20 cellular contexts compared by ENCODE assay signal in genomic region chr20:49303211-49303610, GRCh38. TPM values are rescaled to one million over a fixed set of nuclear protein-coding genes. Genes with fewer than 3 reads are reported as not detected.
DNase-seq lines count a peak whose midpoint lies in the region; TF ChIP-seq lines count a peak whose summit lies in the region.
"Had no signal": no experiment of that assay in that cellular context is flagged by ENCODE, and none has a peak within 500 bp of the region (broad histone marks: within the 10 kb centered on the region; RNA-seq: fewer than 3 reads in every experiment).

No MANE protein-coding gene starts in this region.

- in situ Hi-C loops in astrocyte of the spinal cord (cut with HindIII; ENCODE audit: low sequenced_read_pairs) = no loop called here

- no peak overlapping the region for H3K4me3 ChIP-seq in astrocyte of the spinal cord (ENCODE audit: low read depth, low read length)
- H3K4me3 ChIP-seq: dorsolateral prefrontal cortex, smooth muscle cell, tibial nerve had no signal

- no peak for TF ChIP-seq CTCF in astrocyte of the spinal cord (IDR thresholded peaks at IDR 0.05; ENCODE audit: low read depth, low read length)
- no peak for TF ChIP-seq CTCF in nephron (IDR thresholded peaks at IDR 0.05; ENCODE audit: unreplicated experiment in 3 of 3)
- TF ChIP-seq CTCF in CD14-positive monocyte (IDR thresholded peaks at IDR 0.05) = no peak
- no peak for TF ChIP-seq CTCF in mesothelial cell of epicardium (IDR thresholded peaks at IDR 0.05; ENCODE audit: unreplicated experiment)

- H3K27me3 Mint-ChIP-seq in nephron (ENCODE audit: low read depth) = peaks cover under 1% of the 10 kb centered on the region
- peaks cover 0 to 2% (median 0%) of the 10 kb centered on the region in 3 donors for H3K27me3 Mint-ChIP-seq in CD14-positive monocyte (ENCODE audit: low read depth in 3 of 3)
- no peaks in the 10 kb centered on the region for H3K27me3 Mint-ChIP-seq in mesothelial cell of epicardium (ENCODE audit: low read depth)
- H3K27me3 Mint-ChIP-seq: activated naive CD4-positive, alpha-beta T cell treated with anti-CD3 and anti-CD28 coated beads, Interleukin-2, amount 50 U/mL, for 24 hours; progenitor cell of endocrine pancreas had no signal

- H3K27ac Mint-ChIP-seq in nephron (peak overlapping the region in 2 of 3 experiments; percentile 72 to 80), CD14-positive monocyte (no peak overlapping the region), mesothelial cell of epicardium (no peak overlapping the region)
- H3K27ac Mint-ChIP-seq: activated naive CD4-positive, alpha-beta T cell treated with anti-CD3 and anti-CD28 coated beads, Interleukin-2, amount 50 U/mL, for 24 hours; CD4-positive, CD25-positive, alpha-beta regulatory T cell; progenitor cell of endocrine pancreas had no signal

- H3K36me3 Mint-ChIP-seq in nephron (ENCODE audit: low read depth) = peaks cover 3% of the 10 kb centered on the region
- H3K36me3 Mint-ChIP-seq in CD14-positive monocyte = no peaks in the 10 kb centered on the region
- H3K36me3 Mint-ChIP-seq in mesothelial cell of epicardium = no peaks in the 10 kb centered on the region
- H3K36me3 Mint-ChIP-seq: CD4-positive, CD25-positive, alpha-beta regulatory T cell had no signal

- H3K4me1 Mint-ChIP-seq in nephron (peaks cover 5% of the 10 kb centered on the region), CD14-positive monocyte (peaks cover 10% of the 10 kb centered on the region), mesothelial cell of epicardium (peaks cover 10% of the 10 kb centered on the region)

- H3K9me3 Mint-ChIP-seq in nephron (no peaks in the 10 kb centered on the region), CD14-positive monocyte (peaks cover 0 to 2% (median 0%) of the 10 kb centered on the region in 7 donors), mesothelial cell of epicardium (no peaks in the 10 kb centered on the region)
- H3K9me3 Mint-ChIP-seq: activated naive CD4-positive, alpha-beta T cell treated with anti-CD3 and anti-CD28 coated beads, Interleukin-2, amount 50 U/mL, for 24 hours; CD4-positive, CD25-positive, alpha-beta regulatory T cell had no signal

- DNase-seq in GM03348 (ENCODE audit: low spot score) (peak; percentile 77), NCI-H446 (lab: John Stamatoyannopoulos, UW) (peak; percentile 43 to 68), astrocyte of the spinal cord (ENCODE audit: low read depth, low spot score) (peak; percentile 58), cerebellum (ENCODE audit: low spot score) (no peak), CD14-positive monocyte (ENCODE audit: low spot score) (no peak), mesothelial cell of epicardium (ENCODE audit: low spot score in 2 of 2, unreplicated experiment in 2 of 2) (no peak), iPS-NIHi11 (ENCODE audit: low spot score) (no peak)
- DNase-seq: activated CD4-positive, alpha-beta T cell treated with anti-CD3 and anti-CD28 coated beads, Interleukin-2, amount 50 U/mL, for 4 hours; CD4-positive, CD25-positive, alpha-beta regulatory T cell; DMS79 treated with DMSO at 0.1 percent for 48 hours; KG1; NCI-H1417 treated with DMSO at 0.1 percent for 48 hours; NCI-H2227 treated with DMSO at 0.1 percent for 48 hours; SHP77 treated with DMSO at 0.1 percent for 48 hours had no signal

- intact Hi-C loops in CD14-positive monocyte (cut with micrococcal nuclease) = no loop called here

- H3K4me3 Mint-ChIP-seq in nephron = no peak overlapping the region
- H3K4me3 Mint-ChIP-seq in CD14-positive monocyte = no peak overlapping the region
- H3K4me3 Mint-ChIP-seq in mesothelial cell of epicardium = no peak overlapping the region
- H3K4me3 Mint-ChIP-seq: activated naive CD4-positive, alpha-beta T cell treated with anti-CD3 and anti-CD28 coated beads, Interleukin-2, amount 50 U/mL, for 24 hours; CD4-positive, CD25-positive, alpha-beta regulatory T cell had no signal

RNA-seq across cellular contexts. Expression of gene ZNFX1, which starts 25.4 kb away (rescaled TPM):
- total RNA-seq in cerebellum = 12.8 TPM
- polyA plus RNA-seq in CD14-positive monocyte = 10 to 100 TPM; 11.4 to 23.2 TPM
- total RNA-seq in mesothelial cell of epicardium = 15.5 to 16.8 TPM (median 15.9 TPM) in 3 replicates

Comparison
In these comparisons a context has a peak if more than half of its experiments do, and no peak if none do; other contexts are left out.
1. DNase-seq: peak in GM03348 (single experiment), NCI-H446 (2 of 2) and astrocyte of the spinal cord (single experiment); none in cerebellum (single experiment), CD14-positive monocyte (single experiment), mesothelial cell of epicardium (0 of 2) and iPS-NIHi11 (single experiment).
2. H3K27ac Mint-ChIP-seq: peak in nephron (2 of 3); none in CD14-positive monocyte (0 of 7) and mesothelial cell of epicardium (single experiment).